Comparison of ENCODE assay signal across 17 cellular contexts in the genomic region with DNA sequence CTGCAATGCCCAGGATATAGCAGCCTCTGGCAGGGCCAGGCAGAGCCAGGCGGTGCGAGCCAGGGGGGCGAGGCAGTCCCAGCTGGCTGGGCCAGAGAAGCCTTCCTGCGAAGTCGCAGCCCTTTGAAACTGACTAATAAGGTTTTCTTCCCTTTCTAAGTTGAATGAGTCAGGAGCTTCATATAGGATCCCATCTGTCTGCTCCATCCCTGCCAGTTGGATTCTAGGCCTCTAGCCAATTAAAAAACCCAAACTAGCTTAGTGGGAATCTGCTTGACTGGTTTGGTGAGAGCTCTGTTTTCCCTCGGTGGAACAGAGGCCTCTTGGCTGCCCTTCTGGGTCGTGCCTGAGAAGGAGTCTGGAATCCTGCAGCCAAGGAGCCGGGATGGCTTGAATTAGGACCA.
DNase-seq lines count a peak whose midpoint lies in the region; ATAC-seq and TF ChIP-seq lines count a peak whose summit lies in the region.
"Had no signal": no experiment of that assay in that cellular context is flagged by ENCODE, and none has a peak within 500 bp of the region (broad histone marks: within the 10 kb centered on the region; RNA-seq: fewer than 3 reads in every experiment).

No MANE protein-coding gene starts in this region.

- no peaks in the 10 kb centered on the region for H3K9me3 ChIP-seq in H9 (ENCODE audit: control insufficient read depth, low read depth, low read length)
- H3K9me3 ChIP-seq: gastrocnemius medialis had no signal

- H3K79me2 ChIP-seq in H9 (ENCODE audit: insufficient read depth, low read length) = no peaks in the 10 kb centered on the region

- H3T11ph ChIP-seq in H9 (ENCODE audit: low read length) = no peak overlapping the region

- H3K4me3 ChIP-seq in AG10803 (ENCODE audit: low read length) (no peak overlapping the region), fibroblast of pulmonary artery (replicated peaks; ENCODE audit: low read depth, low read length) (no peak overlapping the region)
- H3K4me3 ChIP-seq: gastrocnemius medialis had no signal

- H3K36me3 Mint-ChIP-seq in H9 (ENCODE audit: insufficient read depth in 1 of 3, low read depth in 3 of 3) = no peaks in the 10 kb centered on the region
- no peaks in the 10 kb centered on the region for H3K36me3 Mint-ChIP-seq in progenitor cell of endocrine pancreas (ENCODE audit: insufficient read depth)
- H3K36me3 Mint-ChIP-seq: activated naive CD8-positive, alpha-beta T cell; CD4-positive, CD25-positive, alpha-beta regulatory T cell; stimulated activated memory B cell treated with anti-CD40 and anti-IgM and Interleukin-4, amounts not matched to agents 10 μg/mL and 1 μg/mL and 100 μg/mL, for 72 hours had no signal

- no peak overlapping the region for H4K5ac ChIP-seq in H9 (ENCODE audit: insufficient read length, low read depth, low read length)

- H4K20me1 ChIP-seq in H9 (ENCODE audit: control insufficient read depth, insufficient read depth, insufficient read length) = no peaks in the 10 kb centered on the region

- H3K27ac Mint-ChIP-seq in H9 = no peak overlapping the region
- no peak overlapping the region for H3K27ac Mint-ChIP-seq in progenitor cell of endocrine pancreas
- H3K27ac Mint-ChIP-seq: activated naive CD8-positive, alpha-beta T cell; CD4-positive, CD25-positive, alpha-beta regulatory T cell; stimulated activated memory B cell treated with anti-CD40 and anti-IgM and Interleukin-4, amounts not matched to agents 10 μg/mL and 1 μg/mL and 100 μg/mL, for 72 hours had no signal

- no peak overlapping the region for H2AK5ac ChIP-seq in H9 (ENCODE audit: insufficient read length, low read length)

- no peak overlapping the region for H3K4me2 ChIP-seq in H9 (ENCODE audit: insufficient read depth, insufficient read length, low read length)

- H2BK12ac ChIP-seq in H9 (ENCODE audit: insufficient read length, low read depth, low read length) = no peak overlapping the region

- no peak overlapping the region for H3K56ac ChIP-seq in H9 (ENCODE audit: insufficient read length, low read depth, low read length)

- no peak overlapping the region for H3K9ac ChIP-seq in H9 (ENCODE audit: extremely low read depth, insufficient read length, low read length)

- no peak overlapping the region for H2BK15ac ChIP-seq in H9 (ENCODE audit: low read depth, low read length)

- no peak overlapping the region for H2BK120ac ChIP-seq in H9 (ENCODE audit: low read depth, low read length, poor library complexity, severe bottlenecking)

- no peak overlapping the region for H2BK20ac ChIP-seq in H9 (ENCODE audit: low read depth, low read length, poor library complexity, severe bottlenecking)

- H3K14ac ChIP-seq in H9 (ENCODE audit: insufficient read depth, low read length) = peak overlapping the region; percentile 6; the same call in 1 of the 2 replicates

- TF ChIP-seq CTCF in AG10803 (conservative IDR thresholded peaks at IDR 0.05; ENCODE audit: low read length) (no peak), H9 (conservative IDR thresholded peaks at IDR 0.05) (no peak), RWPE1 (conservative IDR thresholded peaks at IDR 0.05; ENCODE audit: low read depth) (no peak), fibroblast of pulmonary artery (IDR thresholded peaks at IDR 0.05; ENCODE audit: low read length, missing control alignments) (no peak), progenitor cell of endocrine pancreas (IDR thresholded peaks at IDR 0.05; ENCODE audit: unreplicated experiment) (no peak)

- H4K91ac ChIP-seq in H9 (ENCODE audit: insufficient read length, low read depth, low read length) = no peak overlapping the region

- no peak overlapping the region for H2AFZ ChIP-seq in H9 (ENCODE audit: low read length)

- H3K23ac ChIP-seq in H9 (ENCODE audit: insufficient read length, low read depth, low read length) = no peak overlapping the region

- POLR2A ChIA-PET in RWPE1 (lab: Yijun Ruan, JAX; ENCODE audit: low non-redundant PET) = no interaction called here

- no peaks in the 10 kb centered on the region for H3K27me3 ChIP-seq in H9 (ENCODE audit: insufficient read depth, low read length)

- no peak overlapping the region for H3K4ac ChIP-seq in H9 (ENCODE audit: low read depth, low read length)

- peaks cover 3% of the 10 kb centered on the region for H3K27me3 Mint-ChIP-seq in H9 (ENCODE audit: low read depth)
- peaks cover 17% of the 10 kb centered on the region for H3K27me3 Mint-ChIP-seq in progenitor cell of endocrine pancreas

- CTCF ChIA-PET in RWPE1 (lab: Yijun Ruan, JAX) = interaction anchor here (0.5 to 1.4 kb wide), 5 partner anchors 153 to 974 kb away, joined by 3 to 6 read pairs (median 5); no protein-coding TSS in a partner anchor

- H3K9me3 Mint-ChIP-seq in H9 (no peaks in the 10 kb centered on the region), progenitor cell of endocrine pancreas (ENCODE audit: low read depth) (no peaks in the 10 kb centered on the region)
- H3K9me3 Mint-ChIP-seq: CD4-positive, CD25-positive, alpha-beta regulatory T cell; stimulated activated memory B cell treated with anti-CD40 and anti-IgM and Interleukin-4, amounts not matched to agents 10 μg/mL and 1 μg/mL and 100 μg/mL, for 72 hours had no signal

- no peaks in the 10 kb centered on the region for H3K79me1 ChIP-seq in H9 (ENCODE audit: insufficient read depth, low read depth, low read length, poor library complexity, severe bottlenecking)

- peak; percentile 59 for DNase-seq in AG10803 (ENCODE audit: low read depth)
- no peak for DNase-seq in H9
- peak; percentile 54 for DNase-seq in RWPE1 (ENCODE audit: low spot score)
- peak; percentile 26 for DNase-seq in fibroblast of pulmonary artery (ENCODE audit: low read depth)
- DNase-seq in progenitor cell of endocrine pancreas (ENCODE audit: low spot score, unreplicated experiment) = no peak
- DNase-seq in activated CD4-positive, alpha-beta T cell treated with anti-CD3 and anti-CD28 coated beads for 1 hour = no peak
- DNase-seq: activated CD8-positive, alpha-beta memory T cell treated with anti-CD3 and anti-CD28 coated beads, Interleukin-2, amount 50 U/mL, for 4 hours; CD4-positive, CD25-positive, alpha-beta regulatory T cell; dermis blood vessel endothelial cell; gastrocnemius medialis; kidney; NCI-H748 treated with DMSO at 0.1 percent for 48 hours; SIG-M5 had no signal

- ATAC-seq in GM21576 (IDR thresholded peaks at IDR 0.05; ENCODE audit: unreplicated experiment) (no peak), GM18502 (IDR thresholded peaks at IDR 0.05; ENCODE audit: poor library complexity, unreplicated experiment) (no peak)
- ATAC-seq: gastrocnemius medialis; stimulated activated memory B cell treated with anti-CD40 and anti-IgM and Interleukin-4, amounts not matched to agents 10 μg/mL and 1 μg/mL and 100 μg/mL, for 72 hours had no signal

- peaks cover 4% of the 10 kb centered on the region for H3K23me2 ChIP-seq in H9 (ENCODE audit: insufficient read length, low read depth, low read length, poor library complexity, severe bottlenecking)

- no peak overlapping the region for H4K8ac ChIP-seq in H9 (replicated peaks; ENCODE audit: insufficient read length, low read depth, low read length)

- H3K4me3 Mint-ChIP-seq in H9 (no peak overlapping the region), progenitor cell of endocrine pancreas (ENCODE audit: low read depth) (no peak overlapping the region)
- H3K4me3 Mint-ChIP-seq: activated naive CD8-positive, alpha-beta T cell; CD4-positive, CD25-positive, alpha-beta regulatory T cell; stimulated activated memory B cell treated with anti-CD40 and anti-IgM and Interleukin-4, amounts not matched to agents 10 μg/mL and 1 μg/mL and 100 μg/mL, for 72 hours had no signal

- peaks cover 11% of the 10 kb centered on the region; the same call in 1 of the 2 replicates for H3K4me1 ChIP-seq in H9 (ENCODE audit: insufficient read depth, low read length)
- H3K4me1 ChIP-seq: gastrocnemius medialis had no signal

- H3K27ac ChIP-seq in H9 (ENCODE audit: insufficient read length, low read depth, low read length) (no peak overlapping the region), RWPE1 (no peak overlapping the region)
- H3K27ac ChIP-seq: gastrocnemius medialis had no signal

- H3K18ac ChIP-seq in H9 (ENCODE audit: insufficient read length, low read depth, low read length) = no peak overlapping the region

- H2BK5ac ChIP-seq in H9 (ENCODE audit: insufficient read length, low read length) = no peak overlapping the region

- no CpG with 5 or more reads among the region's 8 CpGs for WGBS in H9 (ENCODE audit: extremely low coverage, insufficient read length, low lambda C conversion rate)

- H3K4me1 Mint-ChIP-seq in H9 (peaks cover 25 to 56% of the 10 kb centered on the region in 2 experiments), progenitor cell of endocrine pancreas (ENCODE audit: low read depth) (peaks cover 32% of the 10 kb centered on the region)
- H3K4me1 Mint-ChIP-seq: CD4-positive, CD25-positive, alpha-beta regulatory T cell; stimulated activated memory B cell treated with anti-CD40 and anti-IgM and Interleukin-4, amounts not matched to agents 10 μg/mL and 1 μg/mL and 100 μg/mL, for 72 hours had no signal

Comparison
In these comparisons a context has a peak if more than half of its experiments do, and no peak if none do; other contexts are left out.
1. DNase-seq: peak in AG10803 (single experiment), RWPE1 (single experiment) and fibroblast of pulmonary artery (single experiment); none in H9 (single experiment), progenitor cell of endocrine pancreas (single experiment) and activated CD4-positive, alpha-beta T cell treated with anti-CD3 and anti-CD28 coated beads for 1 hour (single experiment).